Comparison of ENCODE assay signal across 11 cellular contexts in genomic region chr9:129867138-129868032, GRCh38. TPM values are rescaled to one million over a fixed set of nuclear protein-coding genes. Genes with fewer than 3 reads are reported as not detected.
DNase-seq lines count a peak whose midpoint lies in the region; ATAC-seq and TF ChIP-seq lines count a peak whose summit lies in the region.
"Had no signal": no experiment of that assay in that cellular context is flagged by ENCODE, and none has a peak within 500 bp of the region (broad histone marks: within the 10 kb centered on the region; RNA-seq: fewer than 3 reads in every experiment).

No MANE protein-coding gene starts in this region.

- peaks cover 0 to 12% (median 3%) of the 10 kb centered on the region in 4 donors for H3K4me1 ChIP-seq in Peyer's patch
- H3K4me1 ChIP-seq: esophagus muscularis mucosa, thyroid gland had no signal

- no peaks in the 10 kb centered on the region for H3K27me3 ChIP-seq in Peyer's patch
- H3K27me3 ChIP-seq: cardiac muscle cell, esophagus muscularis mucosa, thyroid gland had no signal

- H3K27ac ChIP-seq in Peyer's patch = peak overlapping the region in 3 of 4 donors; percentile 15 to 69 (median 57)
- H3K27ac ChIP-seq: cardiac muscle cell, esophagus muscularis mucosa, thyroid gland had no signal

- DNase-seq in activated T-cell treated with anti-CD3 and anti-CD28 coated beads for 48 hours (ENCODE audit: low read depth) = peak; percentile 32
- DNase-seq in activated T-cell treated with anti-CD3 and anti-CD28 coated beads for 4 hours = no peak
- no peak for DNase-seq in Peyer's patch
- DNase-seq in astrocyte of the spinal cord (ENCODE audit: low read depth, low spot score) = no peak
- DNase-seq in stimulated activated CD8-positive, alpha-beta memory T cell treated with anti-CD3 and anti-CD28 coated beads, Interleukin-4, amount 100 ng/mL, for 48 hours = peak; percentile 69
- no peak for DNase-seq in NCI-H2171 treated with DMSO at 0.1 percent for 48 hours (lab: John Stamatoyannopoulos, UW)
- DNase-seq in nucleus accumbens (lab: John Stamatoyannopoulos, UW) = no peak
- DNase-seq: thyroid gland had no signal

- H3K36me3 ChIP-seq in Peyer's patch = peaks cover 0 to 23% (median 0%) of the 10 kb centered on the region in 3 donors

- in situ Hi-C loops in astrocyte of the spinal cord (cut with HindIII; ENCODE audit: low sequenced_read_pairs) = no loop called here

- ATAC-seq in GM21528 (IDR thresholded peaks at IDR 0.05; ENCODE audit: low FRiP score, unreplicated experiment) = no peak

- H3K9me3 ChIP-seq in Peyer's patch = no peaks in the 10 kb centered on the region
- H3K9me3 ChIP-seq: esophagus muscularis mucosa, thyroid gland had no signal

- no peak for TF ChIP-seq CTCF in Peyer's patch (IDR thresholded peaks at IDR 0.05)
- TF ChIP-seq CTCF in astrocyte of the spinal cord (IDR thresholded peaks at IDR 0.05; ENCODE audit: low read depth, low read length) = peak; percentile 0

- H3K4me3 ChIP-seq in Peyer's patch = no peak overlapping the region
- H3K4me3 ChIP-seq in astrocyte of the spinal cord (ENCODE audit: low read depth, low read length) = no peak overlapping the region
- H3K4me3 ChIP-seq: cardiac muscle cell, esophagus muscularis mucosa, thyroid gland had no signal

- no peak for TF ChIP-seq POLR2A in Peyer's patch (IDR thresholded peaks at IDR 0.05)

RNA-seq across cellular contexts. Expression of gene USP20, which starts 32.1 kb away (rescaled TPM):
- 10 to 100 TPM; 15.8 to 36.3 (median 22.6) TPM for total RNA-seq in Peyer's patch

RNA-seq across cellular contexts. Expression of gene C9orf78, which starts 32.3 kb away (rescaled TPM):
- 10 to 100 TPM; 30.2 to 42.2 (median 36.2) TPM for total RNA-seq in Peyer's patch

RNA-seq across cellular contexts. Expression of gene TOR1A, which starts 43.4 kb away (rescaled TPM):
- 10 to 100 TPM; 28.9 to 49.6 (median 39.8) TPM for total RNA-seq in Peyer's patch

Comparison
In these comparisons a context has a peak if more than half of its experiments do, and no peak if none do; other contexts are left out.
1. DNase-seq: peak in activated T-cell treated with anti-CD3 and anti-CD28 coated beads for 48 hours (single experiment) and stimulated activated CD8-positive, alpha-beta memory T cell treated with anti-CD3 and anti-CD28 coated beads, Interleukin-4, amount 100 ng/mL, for 48 hours (single experiment); none in activated T-cell treated with anti-CD3 and anti-CD28 coated beads for 4 hours (single experiment), Peyer's patch (0 of 3), astrocyte of the spinal cord (single experiment), NCI-H2171 treated with DMSO at 0.1 percent for 48 hours (single experiment) and nucleus accumbens (0 of 56).